ENCODE assay signal across 17 cellular contexts in the genomic region with DNA sequence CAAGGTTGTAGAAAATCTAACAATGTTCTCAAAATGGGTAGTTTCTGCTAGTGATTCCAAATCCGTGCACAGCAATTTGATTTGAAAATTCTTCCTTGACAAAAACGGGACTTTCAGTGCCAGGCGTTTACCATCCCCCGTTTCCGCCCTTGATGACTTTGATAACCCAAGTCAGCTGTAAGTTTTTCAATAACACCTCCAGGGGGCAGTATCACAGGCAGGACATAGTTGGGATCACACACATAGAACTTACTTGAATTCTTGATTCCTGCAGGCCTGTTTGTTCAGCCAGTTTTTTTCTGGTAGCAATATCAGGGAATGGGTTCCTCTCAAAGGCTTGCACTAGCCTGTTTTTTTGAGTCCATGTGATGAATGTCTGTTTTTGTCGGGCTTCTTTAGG. TPM values are rescaled to one million over a fixed set of nuclear protein-coding genes. Genes with fewer than 3 reads are reported as not detected.
DNase-seq lines count a peak whose midpoint lies in the region; ATAC-seq, FAIRE-seq and TF ChIP-seq lines count a peak whose summit lies in the region.
"Had no signal": no experiment of that assay in that cellular context is flagged by ENCODE, and none has a peak within 500 bp of the region (broad histone marks: within the 10 kb centered on the region; RNA-seq: fewer than 3 reads in every experiment).

No MANE protein-coding gene starts in this region.

- H3K27ac ChIP-seq in HepG2 (ENCODE audit: extremely low read length, insufficient read depth, low read length) (no peak overlapping the region), right lobe of liver (no peak overlapping the region), stomach (no peak overlapping the region)
- H3K27ac ChIP-seq in naive thymus-derived CD4-positive, alpha-beta T cell (ENCODE audit: low read depth, low read length), result no peak overlapping the region
- H3K27ac ChIP-seq: gastroesophageal sphincter, neutrophil, spleen, vagina had no signal

- TF ChIP-seq CTCF in HepG2 (CRISPR knock-in tag; IDR thresholded peaks at IDR 0.05) (peak; percentile 36; the same call in 1 of the 2 replicates), right lobe of liver (IDR thresholded peaks at IDR 0.05) (no peak), NB4 (IDR thresholded peaks at IDR 0.05; ENCODE audit: low read depth, low read length) (no peak), stomach (IDR thresholded peaks at IDR 0.05) (no peak)

- H3K9me3 ChIP-seq in HepG2 (ENCODE audit: low read length) (no peaks in the 10 kb centered on the region), right lobe of liver (no peaks in the 10 kb centered on the region), stomach (no peaks in the 10 kb centered on the region)
- no peaks in the 10 kb centered on the region for H3K9me3 ChIP-seq in naive thymus-derived CD4-positive, alpha-beta T cell (ENCODE audit: control insufficient read depth in 2 of 3, low read length in 3 of 3)
- H3K9me3 ChIP-seq: gastroesophageal sphincter, neutrophil, spleen, vagina had no signal

- H3K27me3 ChIP-seq in HepG2 (ENCODE audit: control insufficient read depth in 1 of 2, insufficient read depth in 2 of 2, low read length in 2 of 2) (no peaks in the 10 kb centered on the region), right lobe of liver (no peaks in the 10 kb centered on the region), stomach (no peaks in the 10 kb centered on the region)
- no peaks in the 10 kb centered on the region for H3K27me3 ChIP-seq in naive thymus-derived CD4-positive, alpha-beta T cell (ENCODE audit: control insufficient read depth in 2 of 2, insufficient read depth in 2 of 2, low read length in 2 of 2)
- H3K27me3 ChIP-seq: gastroesophageal sphincter, neutrophil, spleen, vagina had no signal

- H3K79me2 ChIP-seq in HepG2 (ENCODE audit: insufficient read depth, low read length), result no peaks in the 10 kb centered on the region

- H3K27ac Mint-ChIP-seq in naive thymus-derived CD4-positive, alpha-beta T cell, result no peak overlapping the region
- H3K27ac Mint-ChIP-seq in stimulated activated memory B cell treated with anti-CD40 and anti-IgM and Interleukin-4, amounts not matched to agents 10 μg/mL and 1 μg/mL and 100 μg/mL, for 72 hours, result no peak overlapping the region
- H3K27ac Mint-ChIP-seq: T-helper 2 cell treated with Interferon-gamma antibody and Interleukin-4, amounts not matched to agents 5 μg/mL and 100 μg/mL, for 36 hours had no signal

- no peak overlapping the region for H3K4me3 ChIP-seq in HepG2 (replicated peaks in 1 of 3; ENCODE audit: insufficient read depth in 1 of 3, low read depth in 2 of 3, low read length in 3 of 3)
- H3K4me3 ChIP-seq in right lobe of liver, result no peak overlapping the region
- no peak overlapping the region for H3K4me3 ChIP-seq in NB4 (ENCODE audit: low read depth, low read length)
- H3K4me3 ChIP-seq in naive thymus-derived CD4-positive, alpha-beta T cell (ENCODE audit: low read length), result no peak overlapping the region
- H3K4me3 ChIP-seq in stomach, result no peak overlapping the region
- H3K4me3 ChIP-seq: gastroesophageal sphincter, spleen, vagina had no signal

- no peaks in the 10 kb centered on the region for H3K9me3 Mint-ChIP-seq in naive thymus-derived CD4-positive, alpha-beta T cell
- H3K9me3 Mint-ChIP-seq in stimulated activated memory B cell treated with anti-CD40 and anti-IgM and Interleukin-4, amounts not matched to agents 10 μg/mL and 1 μg/mL and 100 μg/mL, for 72 hours, result no peaks in the 10 kb centered on the region
- H3K9me3 Mint-ChIP-seq: T-helper 2 cell treated with Interferon-gamma antibody and Interleukin-4, amounts not matched to agents 5 μg/mL and 100 μg/mL, for 36 hours had no signal

- TF ChIP-seq POLR2A in HepG2 (IDR thresholded peaks at IDR 0.05; ENCODE audit: insufficient read depth in 1 of 2, low read depth in 2 of 2, low read length in 2 of 2), result no peak
- no peak for TF ChIP-seq POLR2A in right lobe of liver (IDR thresholded peaks at IDR 0.05)
- no peak for TF ChIP-seq POLR2A in NB4 (IDR thresholded peaks at IDR 0.05; ENCODE audit: extremely low read depth, insufficient read length)
- TF ChIP-seq POLR2A in stomach (IDR thresholded peaks at IDR 0.05), result no peak

- no peaks in the 10 kb centered on the region for H3K36me3 Mint-ChIP-seq in naive thymus-derived CD4-positive, alpha-beta T cell
- H3K36me3 Mint-ChIP-seq in stimulated activated memory B cell treated with anti-CD40 and anti-IgM and Interleukin-4, amounts not matched to agents 10 μg/mL and 1 μg/mL and 100 μg/mL, for 72 hours, result no peaks in the 10 kb centered on the region

- FAIRE-seq in HepG2 (lab: Jason Lieb, UNC), result no peak

- no peak overlapping the region for H3K9ac ChIP-seq in HepG2 (ENCODE audit: insufficient read depth, low read depth, low read length)

- TF ChIP-seq RAD21 in HepG2 (CRISPR knock-in tag; IDR thresholded peaks at IDR 0.05), result no peak

- H3K4me1 ChIP-seq in HepG2 (ENCODE audit: insufficient read depth, low read length) (no peaks in the 10 kb centered on the region), right lobe of liver (no peaks in the 10 kb centered on the region), stomach (peaks cover 0 to 4% (median 0%) of the 10 kb centered on the region in 4 donors)
- no peaks in the 10 kb centered on the region for H3K4me1 ChIP-seq in naive thymus-derived CD4-positive, alpha-beta T cell (ENCODE audit: control insufficient read depth in 2 of 2, insufficient read depth in 2 of 2, low read length in 2 of 2)
- H3K4me1 ChIP-seq: gastroesophageal sphincter, spleen, vagina had no signal

- peaks cover 0 to 5% (median 0%) of the 10 kb centered on the region in 7 donors for H3K4me1 Mint-ChIP-seq in naive thymus-derived CD4-positive, alpha-beta T cell
- no peaks in the 10 kb centered on the region for H3K4me1 Mint-ChIP-seq in stimulated activated memory B cell treated with anti-CD40 and anti-IgM and Interleukin-4, amounts not matched to agents 10 μg/mL and 1 μg/mL and 100 μg/mL, for 72 hours

- H2AFZ ChIP-seq in HepG2 (ENCODE audit: low read length), result no peak overlapping the region

- WGBS in HepG2 (ENCODE audit: low lambda C conversion rate), result 19% methylated on average over 6 of the region's 6 CpGs
- WGBS in right lobe of liver (ENCODE audit: insufficient coverage, low coverage, low lambda C conversion rate, missing lambda C conversion rate), result 85% methylated on average over 6 of the region's 6 CpGs
- 74 to 81% (median 77%) methylated on average over 6 of the region's 6 CpGs for WGBS in stomach, 5 donors

- no peaks in the 10 kb centered on the region for H3K27me3 Mint-ChIP-seq in naive thymus-derived CD4-positive, alpha-beta T cell
- H3K27me3 Mint-ChIP-seq in stimulated activated memory B cell treated with anti-CD40 and anti-IgM and Interleukin-4, amounts not matched to agents 10 μg/mL and 1 μg/mL and 100 μg/mL, for 72 hours, result no peaks in the 10 kb centered on the region

- no peak overlapping the region for H3K4me3 Mint-ChIP-seq in naive thymus-derived CD4-positive, alpha-beta T cell
- H3K4me3 Mint-ChIP-seq in stimulated activated memory B cell treated with anti-CD40 and anti-IgM and Interleukin-4, amounts not matched to agents 10 μg/mL and 1 μg/mL and 100 μg/mL, for 72 hours, result no peak overlapping the region
- H3K4me3 Mint-ChIP-seq: T-helper 2 cell treated with Interferon-gamma antibody and Interleukin-4, amounts not matched to agents 5 μg/mL and 100 μg/mL, for 36 hours had no signal

- no peaks in the 10 kb centered on the region for H4K20me1 ChIP-seq in HepG2 (ENCODE audit: insufficient read depth, low read length)

- intact Hi-C loops in HepG2 (cut with micrococcal nuclease; ENCODE audit: unreplicated experiment), result no loop called here
- intact Hi-C loops in right lobe of liver (cut with DNase I), result no loop called here
- intact Hi-C loops in naive thymus-derived CD4-positive, alpha-beta T cell (cut with micrococcal nuclease), result no loop called here
- intact Hi-C loops in stomach (cut with DNase I; ENCODE audit: low total_unique reads), result no loop called here

- TF ChIP-seq EP300 in HepG2 (IDR thresholded peaks at IDR 0.05; ENCODE audit: low read depth in 2 of 2, low read length in 2 of 2), result no peak
- TF ChIP-seq EP300 in HepG2 (CRISPR knock-in tag; IDR thresholded peaks at IDR 0.05; ENCODE audit: borderline replicate concordance), result no peak
- TF ChIP-seq EP300 in stomach (IDR thresholded peaks at IDR 0.05), result no peak

- DNase-seq in HepG2 (ENCODE audit: low spot score), result peak; percentile 46
- no peak for DNase-seq in right lobe of liver
- peak; percentile 24 for DNase-seq in NB4 (ENCODE audit: low read depth)
- peak; percentile 8 for DNase-seq in ecto neural progenitor cell (ENCODE audit: low spot score)
- DNase-seq in naive thymus-derived CD4-positive, alpha-beta T cell, result no peak
- no peak for DNase-seq in stomach
- DNase-seq in AG08396 (ENCODE audit: low spot score), result no peak
- DNase-seq: NCI-H187, spleen had no signal

- POLR2A ChIA-PET in HepG2 (lab: Yijun Ruan, JAX), result no interaction called here
- POLR2A ChIA-PET in naive thymus-derived CD4-positive, alpha-beta T cell (lab: Charles Lee), result no interaction called here

- ATAC-seq in HepG2, result no peak
- no peak for ATAC-seq in right lobe of liver
- ATAC-seq in naive thymus-derived CD4-positive, alpha-beta T cell, result no peak
- ATAC-seq in stimulated activated memory B cell treated with anti-CD40 and anti-IgM and Interleukin-4, amounts not matched to agents 10 μg/mL and 1 μg/mL and 100 μg/mL, for 72 hours, result no peak
- ATAC-seq: gastroesophageal sphincter, left lobe of liver had no signal

- CTCF ChIA-PET in HepG2 (lab: Yijun Ruan, JAX; ENCODE audit: low intra/inter-chr PET ratio, low total read pairs), result interaction anchor here (2.1 kb wide), 1 partner anchor 68 kb away, joined by 8 read pairs; no protein-coding TSS in a partner anchor
- CTCF ChIA-PET in naive thymus-derived CD4-positive, alpha-beta T cell (lab: Charles Lee), result no interaction called here

- no TSS peak for BruUV-seq in HepG2 (replicated peaks; lab: Mats Ljungman, UMichigan)

- in situ Hi-C loops in HepG2 (cut with HindIII; ENCODE audit: extremely low pct_ligation_motif_present, low pct_unique_long_range_greater_than_20kb), result no loop called here

- H3K4me2 ChIP-seq in HepG2 (ENCODE audit: low read depth, low read length), result no peak overlapping the region

- H3K36me3 ChIP-seq in HepG2 (replicated peaks in 1 of 2; ENCODE audit: control insufficient read depth in 1 of 2, insufficient read depth in 2 of 2, low read length in 2 of 2) (no peaks in the 10 kb centered on the region), right lobe of liver (no peaks in the 10 kb centered on the region), stomach (no peaks in the 10 kb centered on the region)
- H3K36me3 ChIP-seq in naive thymus-derived CD4-positive, alpha-beta T cell (ENCODE audit: control insufficient read depth in 2 of 3, insufficient read depth in 3 of 3, low read length in 3 of 3), result no peaks in the 10 kb centered on the region
- H3K36me3 ChIP-seq: gastroesophageal sphincter, neutrophil, spleen, vagina had no signal

RNA-seq across cellular contexts. Expression of a gene that starts 5.6 kb away (rescaled TPM):
- total RNA-seq in HepG2 (2016; rRNA removed; fragmentation: Illumina TruSeq; extraction: Trizol) (not detected in 2 replicates), right lobe of liver (not detected), stomach (not detected)
- not detected in 2 replicates for total RNA-seq in HepG2 (2016; cell fraction: cytosol; rRNA removed; fragmentation: Illumina TruSeq; extraction: Trizol; ENCODE audit: low read depth)
- not detected in 2 replicates for total RNA-seq in HepG2 (2016; cell fraction: insoluble cytoplasmic fraction; rRNA removed; fragmentation: Illumina TruSeq; extraction: Trizol)
- total RNA-seq in HepG2 (2016; cell fraction: membrane; rRNA removed; fragmentation: Illumina TruSeq; extraction: Trizol), result not detected in 2 replicates
- not detected in 2 replicates for total RNA-seq in HepG2 (2016; cell fraction: nucleus; rRNA removed; fragmentation: Illumina TruSeq; extraction: Trizol)
- polyA plus RNA-seq in HepG2 (2011; rRNA removed) (not detected in 2 replicates), stomach (not detected)
- not detected in 2 replicates for polyA plus RNA-seq in HepG2 (2011; cell fraction: cytosol; rRNA removed)
- not detected in 2 replicates for polyA plus RNA-seq in HepG2 (2011; cell fraction: nucleus; rRNA removed)
- polyA plus RNA-seq in HepG2 (2012), result not detected in 2 replicates
- not detected in 2 replicates for polyA plus RNA-seq in HepG2 (2016; cell fraction: cytosol; fragmentation: Illumina TruSeq; extraction: Trizol; ENCODE audit: low read depth)
- polyA plus RNA-seq in HepG2 (2016; cell fraction: insoluble cytoplasmic fraction; fragmentation: Illumina TruSeq; extraction: Trizol; ENCODE audit: low read depth), result not detected in 2 replicates
- polyA plus RNA-seq in HepG2 (2016; cell fraction: membrane; fragmentation: Illumina TruSeq; extraction: Trizol; ENCODE audit: low read depth), result not detected in 2 replicates
- polyA plus RNA-seq in HepG2 (2016; cell fraction: nucleus; fragmentation: Illumina TruSeq; extraction: Trizol; ENCODE audit: insufficient read depth, low read depth), result not detected in 2 replicates
- not detected in 2 replicates for polyA minus RNA-seq in HepG2 (2011; rRNA and poly(A)+ RNA removed; ENCODE audit: low replicate concordance)
- not detected in 2 replicates for polyA minus RNA-seq in HepG2 (2011; cell fraction: cytosol; rRNA and poly(A)+ RNA removed)
- polyA minus RNA-seq in HepG2 (2011; cell fraction: nucleus; rRNA and poly(A)+ RNA removed), result not detected in 2 replicates
- total RNA-seq in naive thymus-derived CD4-positive, alpha-beta T cell, result not detected
- polyA plus RNA-seq in naive thymus-derived CD4-positive, alpha-beta T cell, result not detected
- total RNA-seq: dermis microvascular lymphatic vessel endothelial cell, gastroesophageal sphincter, HT1080, left lobe of liver, spleen, vagina had no signal
- polyA plus RNA-seq: spleen had no signal

RNA-seq across cellular contexts. Expression of a gene that starts 18.9 kb away (rescaled TPM):
- not detected in 2 replicates for total RNA-seq in HepG2 (2016; rRNA removed; fragmentation: Illumina TruSeq; extraction: Trizol)
- total RNA-seq in HepG2 (2016; cell fraction: cytosol; rRNA removed; fragmentation: Illumina TruSeq; extraction: Trizol; ENCODE audit: low read depth), result not detected in 2 replicates
- not detected in 2 replicates for total RNA-seq in HepG2 (2016; cell fraction: insoluble cytoplasmic fraction; rRNA removed; fragmentation: Illumina TruSeq; extraction: Trizol)
- not detected in 2 replicates for total RNA-seq in HepG2 (2016; cell fraction: membrane; rRNA removed; fragmentation: Illumina TruSeq; extraction: Trizol)
- total RNA-seq in HepG2 (2016; cell fraction: nucleus; rRNA removed; fragmentation: Illumina TruSeq; extraction: Trizol), result not detected in 2 replicates
- polyA plus RNA-seq in HepG2 (2011; rRNA removed), result not detected in 2 replicates
- polyA plus RNA-seq in HepG2 (2011; cell fraction: cytosol; rRNA removed), result not detected in 2 replicates
- polyA plus RNA-seq in HepG2 (2011; cell fraction: nucleus; rRNA removed), result not detected in 2 replicates
- not detected in 2 replicates for polyA plus RNA-seq in HepG2 (2012)
- polyA plus RNA-seq in HepG2 (2016; cell fraction: cytosol; fragmentation: Illumina TruSeq; extraction: Trizol; ENCODE audit: low read depth), result not detected in 2 replicates
- polyA plus RNA-seq in HepG2 (2016; cell fraction: insoluble cytoplasmic fraction; fragmentation: Illumina TruSeq; extraction: Trizol; ENCODE audit: low read depth), result not detected in 2 replicates
- not detected in 2 replicates for polyA plus RNA-seq in HepG2 (2016; cell fraction: membrane; fragmentation: Illumina TruSeq; extraction: Trizol; ENCODE audit: low read depth)
- not detected in 2 replicates for polyA plus RNA-seq in HepG2 (2016; cell fraction: nucleus; fragmentation: Illumina TruSeq; extraction: Trizol; ENCODE audit: insufficient read depth, low read depth)
- polyA minus RNA-seq in HepG2 (2011; rRNA and poly(A)+ RNA removed; ENCODE audit: low replicate concordance), result not detected in 2 replicates
- polyA minus RNA-seq in HepG2 (2011; cell fraction: cytosol; rRNA and poly(A)+ RNA removed), result not detected in 2 replicates
- not detected in 2 replicates for polyA minus RNA-seq in HepG2 (2011; cell fraction: nucleus; rRNA and poly(A)+ RNA removed)
- total RNA-seq in right lobe of liver, result not detected
- total RNA-seq in naive thymus-derived CD4-positive, alpha-beta T cell, result not detected
- polyA plus RNA-seq in naive thymus-derived CD4-positive, alpha-beta T cell, result not detected
- not detected for total RNA-seq in stomach
- polyA plus RNA-seq in stomach, result not detected
- total RNA-seq: dermis microvascular lymphatic vessel endothelial cell, gastroesophageal sphincter, HT1080, left lobe of liver, spleen, vagina had no signal

RNA-seq across cellular contexts. Expression of a gene that starts 30.6 kb away (rescaled TPM):
- total RNA-seq in HepG2 (2016; rRNA removed; fragmentation: Illumina TruSeq; extraction: Trizol) (not detected in 2 replicates), right lobe of liver (not detected), stomach (not detected)
- total RNA-seq in HepG2 (2016; cell fraction: cytosol; rRNA removed; fragmentation: Illumina TruSeq; extraction: Trizol; ENCODE audit: low read depth), result not detected in 2 replicates
- not detected in 2 replicates for total RNA-seq in HepG2 (2016; cell fraction: insoluble cytoplasmic fraction; rRNA removed; fragmentation: Illumina TruSeq; extraction: Trizol)
- not detected in 2 replicates for total RNA-seq in HepG2 (2016; cell fraction: membrane; rRNA removed; fragmentation: Illumina TruSeq; extraction: Trizol)
- not detected in 2 replicates for total RNA-seq in HepG2 (2016; cell fraction: nucleus; rRNA removed; fragmentation: Illumina TruSeq; extraction: Trizol)
- polyA plus RNA-seq in HepG2 (2011; rRNA removed) (not detected in 2 replicates), stomach (not detected)
- polyA plus RNA-seq in HepG2 (2011; cell fraction: cytosol; rRNA removed), result not detected in 2 replicates
- polyA plus RNA-seq in HepG2 (2011; cell fraction: nucleus; rRNA removed), result not detected in 2 replicates
- polyA plus RNA-seq in HepG2 (2012), result not detected in 2 replicates
- polyA plus RNA-seq in HepG2 (2016; cell fraction: cytosol; fragmentation: Illumina TruSeq; extraction: Trizol; ENCODE audit: low read depth), result not detected in 2 replicates
- polyA plus RNA-seq in HepG2 (2016; cell fraction: insoluble cytoplasmic fraction; fragmentation: Illumina TruSeq; extraction: Trizol; ENCODE audit: low read depth), result not detected in 2 replicates
- polyA plus RNA-seq in HepG2 (2016; cell fraction: membrane; fragmentation: Illumina TruSeq; extraction: Trizol; ENCODE audit: low read depth), result not detected in 2 replicates
- polyA plus RNA-seq in HepG2 (2016; cell fraction: nucleus; fragmentation: Illumina TruSeq; extraction: Trizol; ENCODE audit: insufficient read depth, low read depth), result not detected in 2 replicates
- polyA minus RNA-seq in HepG2 (2011; rRNA and poly(A)+ RNA removed; ENCODE audit: low replicate concordance), result not detected in 2 replicates
- polyA minus RNA-seq in HepG2 (2011; cell fraction: cytosol; rRNA and poly(A)+ RNA removed), result not detected in 2 replicates
- polyA minus RNA-seq in HepG2 (2011; cell fraction: nucleus; rRNA and poly(A)+ RNA removed), result not detected in 2 replicates
- total RNA-seq in naive thymus-derived CD4-positive, alpha-beta T cell, result not detected
- not detected for polyA plus RNA-seq in naive thymus-derived CD4-positive, alpha-beta T cell
- total RNA-seq: dermis microvascular lymphatic vessel endothelial cell, gastroesophageal sphincter, HT1080, left lobe of liver, spleen, vagina had no signal
- polyA plus RNA-seq: spleen had no signal

RNA-seq across cellular contexts. Expression of a gene that starts 48.1 kb away (rescaled TPM):
- 50.2 and 53.1 TPM in 2 replicates for total RNA-seq in HepG2 (2016; rRNA removed; fragmentation: Illumina TruSeq; extraction: Trizol)
- 4.5 and 5.6 TPM in 2 replicates for total RNA-seq in HepG2 (2016; cell fraction: cytosol; rRNA removed; fragmentation: Illumina TruSeq; extraction: Trizol; ENCODE audit: low read depth)
- total RNA-seq in HepG2 (2016; cell fraction: insoluble cytoplasmic fraction; rRNA removed; fragmentation: Illumina TruSeq; extraction: Trizol), result 47.0 and 50.4 TPM in 2 replicates
- 15.4 and 16.3 TPM in 2 replicates for total RNA-seq in HepG2 (2016; cell fraction: membrane; rRNA removed; fragmentation: Illumina TruSeq; extraction: Trizol)
- 22.0 and 25.2 TPM in 2 replicates for total RNA-seq in HepG2 (2016; cell fraction: nucleus; rRNA removed; fragmentation: Illumina TruSeq; extraction: Trizol)
- 22.5 and 26.4 TPM in 2 replicates for polyA plus RNA-seq in HepG2 (2011; rRNA removed)
- 20.9 and 23.4 TPM in 2 replicates for polyA plus RNA-seq in HepG2 (2011; cell fraction: cytosol; rRNA removed)
- 16.9 and 23.8 TPM in 2 replicates for polyA plus RNA-seq in HepG2 (2011; cell fraction: nucleus; rRNA removed)
- 51.0 and 52.3 TPM in 2 replicates for polyA plus RNA-seq in HepG2 (2012)
- 4.3 and 4.4 TPM in 2 replicates for polyA plus RNA-seq in HepG2 (2016; cell fraction: cytosol; fragmentation: Illumina TruSeq; extraction: Trizol; ENCODE audit: low read depth)
- 59.2 and 60.0 TPM in 2 replicates for polyA plus RNA-seq in HepG2 (2016; cell fraction: insoluble cytoplasmic fraction; fragmentation: Illumina TruSeq; extraction: Trizol; ENCODE audit: low read depth)
- 10.4 and 10.7 TPM in 2 replicates for polyA plus RNA-seq in HepG2 (2016; cell fraction: membrane; fragmentation: Illumina TruSeq; extraction: Trizol; ENCODE audit: low read depth)
- polyA plus RNA-seq in HepG2 (2016; cell fraction: nucleus; fragmentation: Illumina TruSeq; extraction: Trizol; ENCODE audit: insufficient read depth, low read depth), result 40.1 and 43.8 TPM in 2 replicates
- polyA minus RNA-seq in HepG2 (2011; rRNA and poly(A)+ RNA removed; ENCODE audit: low replicate concordance), result 7.3 and 15.7 TPM in 2 replicates
- polyA minus RNA-seq in HepG2 (2011; cell fraction: cytosol; rRNA and poly(A)+ RNA removed), result 20.4 and 22.3 TPM in 2 replicates
- 20.6 and 21.0 TPM in 2 replicates for polyA minus RNA-seq in HepG2 (2011; cell fraction: nucleus; rRNA and poly(A)+ RNA removed)
- total RNA-seq in right lobe of liver, result 10 to 100 TPM; 16.0 to 25.1 (median 23.2) TPM
- 10 to 100 TPM; 70.8 to 90.4 (median 88.7) TPM for total RNA-seq in naive thymus-derived CD4-positive, alpha-beta T cell
- 100 to 1,000 TPM; 105 to 168 TPM for polyA plus RNA-seq in naive thymus-derived CD4-positive, alpha-beta T cell
- total RNA-seq in stomach, result 10 to 100 TPM; 17.1 to 58.3 (median 43.7) TPM
- polyA plus RNA-seq in stomach, result 10 to 100 TPM; 30.0 to 37.3 (median 31.1) TPM

RNA-seq across cellular contexts. Expression of a gene that starts 48.2 kb away (rescaled TPM):
- total RNA-seq in HepG2 (2016; rRNA removed; fragmentation: Illumina TruSeq; extraction: Trizol), result 276 and 379 TPM in 2 replicates
- 95.8 and 98.0 TPM in 2 replicates for total RNA-seq in HepG2 (2016; cell fraction: cytosol; rRNA removed; fragmentation: Illumina TruSeq; extraction: Trizol; ENCODE audit: low read depth)
- total RNA-seq in HepG2 (2016; cell fraction: insoluble cytoplasmic fraction; rRNA removed; fragmentation: Illumina TruSeq; extraction: Trizol), result 278 and 398 TPM in 2 replicates
- 157 and 166 TPM in 2 replicates for total RNA-seq in HepG2 (2016; cell fraction: membrane; rRNA removed; fragmentation: Illumina TruSeq; extraction: Trizol)
- 113 and 115 TPM in 2 replicates for total RNA-seq in HepG2 (2016; cell fraction: nucleus; rRNA removed; fragmentation: Illumina TruSeq; extraction: Trizol)
- polyA plus RNA-seq in HepG2 (2011; rRNA removed), result 111 and 141 TPM in 2 replicates
- polyA plus RNA-seq in HepG2 (2011; cell fraction: cytosol; rRNA removed), result 112 and 133 TPM in 2 replicates
- polyA plus RNA-seq in HepG2 (2011; cell fraction: nucleus; rRNA removed), result 47.2 and 50.5 TPM in 2 replicates
- polyA plus RNA-seq in HepG2 (2012), result 147 and 191 TPM in 2 replicates
- polyA plus RNA-seq in HepG2 (2016; cell fraction: cytosol; fragmentation: Illumina TruSeq; extraction: Trizol; ENCODE audit: low read depth), result 70.1 and 76.3 TPM in 2 replicates
- polyA plus RNA-seq in HepG2 (2016; cell fraction: insoluble cytoplasmic fraction; fragmentation: Illumina TruSeq; extraction: Trizol; ENCODE audit: low read depth), result 373 and 381 TPM in 2 replicates
- polyA plus RNA-seq in HepG2 (2016; cell fraction: membrane; fragmentation: Illumina TruSeq; extraction: Trizol; ENCODE audit: low read depth), result 126 and 136 TPM in 2 replicates
- polyA plus RNA-seq in HepG2 (2016; cell fraction: nucleus; fragmentation: Illumina TruSeq; extraction: Trizol; ENCODE audit: insufficient read depth, low read depth), result 131 and 143 TPM in 2 replicates
- 97.4 and 136 TPM in 2 replicates for polyA minus RNA-seq in HepG2 (2011; rRNA and poly(A)+ RNA removed; ENCODE audit: low replicate concordance)
- 71.7 and 75.4 TPM in 2 replicates for polyA minus RNA-seq in HepG2 (2011; cell fraction: cytosol; rRNA and poly(A)+ RNA removed)
- polyA minus RNA-seq in HepG2 (2011; cell fraction: nucleus; rRNA and poly(A)+ RNA removed), result 102 and 113 TPM in 2 replicates
- total RNA-seq in right lobe of liver, result 10 to 100 TPM; 40.0 to 85.0 (median 53.8) TPM
- total RNA-seq in naive thymus-derived CD4-positive, alpha-beta T cell, result 100 to 1,000 TPM; 118 to 216 (median 123) TPM
- 100 to 1,000 TPM; 208 to 216 TPM for polyA plus RNA-seq in naive thymus-derived CD4-positive, alpha-beta T cell
- 100 to 1,000 TPM in 2 of 5 donors, 10 to 100 TPM in 3; 85.8 to 196 (median 97.4) TPM for total RNA-seq in stomach
- 100 to 1,000 TPM in 1 of 3 donors, 10 to 100 TPM in 2; 81.2 to 102 (median 84.1) TPM for polyA plus RNA-seq in stomach

Comparison
In these comparisons a context has a peak if more than half of its experiments do, and no peak if none do; other contexts are left out.
1. DNase-seq: peak in HepG2 (single experiment), NB4 (single experiment) and ecto neural progenitor cell (single experiment); none in right lobe of liver (0 of 3), naive thymus-derived CD4-positive, alpha-beta T cell (0 of 9), stomach (single experiment) and AG08396 (single experiment).